ENCODE assay signal across 10 cellular contexts in genomic region chr12:57839996-57840395, GRCh38. TPM values are rescaled to one million over a fixed set of nuclear protein-coding genes. Genes with fewer than 3 reads are reported as not detected.
DNase-seq lines count a peak whose midpoint lies in the region; ATAC-seq, FAIRE-seq and TF ChIP-seq lines count a peak whose summit lies in the region.
"Had no signal": no experiment of that assay in that cellular context is flagged by ENCODE, and none has a peak within 500 bp of the region (broad histone marks: within the 10 kb centered on the region; RNA-seq: fewer than 3 reads in every experiment).

No MANE protein-coding gene starts in this region.

- H3K79me2 ChIP-seq in KMS-11 (ENCODE audit: insufficient read depth, low read depth): peaks cover 97% of the 10 kb centered on the region
- H3K79me2 ChIP-seq in K562 (ENCODE audit: control insufficient read depth, insufficient read depth, low read length): peaks cover 97% of the 10 kb centered on the region

- TF ChIP-seq EP300 in K562 (IDR thresholded peaks at IDR 0.05; ENCODE audit: low read length): no peak

- H3K27me3 ChIP-seq in AG04450 (ENCODE audit: control insufficient read depth, insufficient read depth, low read length): no peaks in the 10 kb centered on the region
- H3K27me3 ChIP-seq in KMS-11 (ENCODE audit: insufficient read depth, low read depth): no peaks in the 10 kb centered on the region
- no peaks in the 10 kb centered on the region for H3K27me3 ChIP-seq in K562 (ENCODE audit: control insufficient read depth in 2 of 2, insufficient read depth in 2 of 2, low read length in 2 of 2)

- DNase-seq in AG04450 (ENCODE audit: low read depth, low spot score) (no peak), K562 (ENCODE audit: extremely low read depth in 1 of 4, low spot score in 3 of 4) (no peak), HTR-8/SVneo (ENCODE audit: insufficient read length, low spot score) (no peak), NCI-H82 treated with DMSO at 0.1 percent for 48 hours (lab: John Stamatoyannopoulos, UW; ENCODE audit: unreplicated experiment) (no peak), GM19240 (ENCODE audit: insufficient read length, low spot score) (no peak)
- DNase-seq: activated CD4-positive, alpha-beta T cell treated with anti-CD3 and anti-CD28 coated beads, Interleukin-2, amount 50 U/mL, for 4 hours; PC-9 had no signal

- H3K36me3 ChIP-seq in KMS-11 (ENCODE audit: insufficient read depth): no peaks in the 10 kb centered on the region
- H3K36me3 ChIP-seq in K562 (ENCODE audit: control insufficient read depth, insufficient read depth, low read length): peaks cover 18% of the 10 kb centered on the region; the same call in 2 of the 3 replicates

- TF ChIP-seq CTCF in AG04450 (IDR thresholded peaks at IDR 0.05; ENCODE audit: low read depth, low read length) (no peak), KMS-11 (conservative IDR thresholded peaks at IDR 0.05; ENCODE audit: low read depth, low read length) (no peak), K562 (IDR thresholded peaks at IDR 0.05 in 2 of 3, conservative IDR thresholded peaks at IDR 0.05 in 1 of 3; ENCODE audit: insufficient read depth in 2 of 3, low read depth in 1 of 3, low read length in 3 of 3) (no peak), nephron (IDR thresholded peaks at IDR 0.05; ENCODE audit: unreplicated experiment in 3 of 3) (no peak)

- H3K27ac Mint-ChIP-seq in nephron: peak overlapping the region; percentile 97 to 98 (median 98)

- H2AFZ ChIP-seq in KMS-11 (ENCODE audit: low read depth) (no peak overlapping the region), K562 (ENCODE audit: low read depth, low read length) (no peak overlapping the region)
- H2AFZ ChIP-seq: PC-9 had no signal

- POLR2A ChIA-PET in AG04450 (lab: Yijun Ruan, JAX): no interaction called here
- POLR2A ChIA-PET in K562 (lab: Yijun Ruan, JAX): no interaction called here

- H3K9me1 ChIP-seq in K562 (ENCODE audit: control insufficient read depth, insufficient read depth, low read length): peaks cover 17% of the 10 kb centered on the region

- peak overlapping the region in 2 of 3 experiments; percentile 74 to 96 for H3K4me3 Mint-ChIP-seq in nephron

- H3K27me3 Mint-ChIP-seq in nephron (ENCODE audit: low read depth): no peaks in the 10 kb centered on the region

- CTCF ChIA-PET in AG04450 (lab: Charles Lee): no interaction called here
- CTCF ChIA-PET in K562 (lab: Yijun Ruan, JAX; ENCODE audit: low intra/inter-chr PET ratio): no interaction called here

- H3K9ac ChIP-seq in KMS-11 (no peak overlapping the region), K562 (ENCODE audit: insufficient read depth in 1 of 2, low read depth in 2 of 2, low read length in 2 of 2) (no peak overlapping the region)

- BruUV-seq in K562 (replicated peaks; lab: Mats Ljungman, UMichigan): no TSS peak

- FAIRE-seq in K562 (lab: Jason Lieb, UNC) (no peak), HTR-8/SVneo (lab: Jason Lieb, UNC) (no peak)

- H4K20me1 ChIP-seq in KMS-11 (ENCODE audit: insufficient read depth): peaks cover 45% of the 10 kb centered on the region
- peaks cover 92% of the 10 kb centered on the region for H4K20me1 ChIP-seq in K562 (replicated peaks; ENCODE audit: control insufficient read depth, insufficient read depth, low read length)

- H3K9me3 ChIP-seq in AG04450 (ENCODE audit: control insufficient read depth, insufficient read depth, low read length) (no peaks in the 10 kb centered on the region; the same call in 1 of the 2 replicates), K562 (replicated peaks; ENCODE audit: control insufficient read depth, insufficient read depth, low read depth, low read length) (no peaks in the 10 kb centered on the region)

- intact Hi-C loops in K562 (cut with micrococcal nuclease): no loop called here

- in situ Hi-C loops in K562 (cut with MboI): no loop called here

- H3K4me3 ChIP-seq in AG04450 (ENCODE audit: low read depth, low read length) (no peak overlapping the region), KMS-11 (IDR thresholded peaks at IDR 0.05; ENCODE audit: insufficient read depth, low read depth, low read length) (no peak overlapping the region), K562 (no peak overlapping the region)
- H3K4me3 ChIP-seq: PC-9 had no signal

- TF ChIP-seq POLR2A in K562 (conservative IDR thresholded peaks at IDR 0.05): no peak

- no peak for TF ChIP-seq RAD21 in K562 (CRISPR knock-in tag; conservative IDR thresholded peaks at IDR 0.05 in 1 of 2, IDR thresholded peaks at IDR 0.05 in 1 of 2)

- H3K4me1 ChIP-seq in KMS-11 (ENCODE audit: low read depth, poor library complexity, severe bottlenecking) (peaks cover 97% of the 10 kb centered on the region), K562 (replicated peaks in 1 of 2; ENCODE audit: control insufficient read depth in 2 of 2, insufficient read depth in 2 of 2, low read length in 2 of 2) (peaks cover 64 to 78% of the 10 kb centered on the region in 2 experiments)

- peak overlapping the region; percentile 11 for H3K27ac ChIP-seq in AG04450 (ENCODE audit: low read depth, low read length)
- peak overlapping the region; percentile 64; the same call in 1 of the 2 replicates for H3K27ac ChIP-seq in KMS-11
- H3K27ac ChIP-seq in K562 (ENCODE audit: extremely low read depth, low read depth, low read length): no peak overlapping the region
- H3K27ac ChIP-seq: PC-9 had no signal

- peaks cover 9% of the 10 kb centered on the region for H3K36me3 Mint-ChIP-seq in nephron (ENCODE audit: low read depth)

- H3K4me2 ChIP-seq in KMS-11: peak overlapping the region; percentile 76
- no peak overlapping the region; the same call in 1 of the 2 replicates for H3K4me2 ChIP-seq in K562 (ENCODE audit: insufficient read depth, low read length)
- H3K4me2 ChIP-seq: PC-9 had no signal

- 67% methylated on average over 5 of the region's 5 CpGs for WGBS in K562 (ENCODE audit: insufficient coverage, low coverage, missing lambda C conversion rate)

- peaks cover 88% of the 10 kb centered on the region for H3K4me1 Mint-ChIP-seq in nephron

- no peak for ATAC-seq in K562
- ATAC-seq in HG03354 (IDR thresholded peaks at IDR 0.05; ENCODE audit: poor library complexity, severe bottlenecking, unreplicated experiment): no peak

- H3K9me3 Mint-ChIP-seq in nephron: no peaks in the 10 kb centered on the region

RNA-seq across cellular contexts. Expression of gene CTDSP2, which starts 6.5 kb away (rescaled TPM):
- polyA plus RNA-seq in AG04450 (2011; rRNA removed): 292 and 305 TPM in 2 replicates
- polyA minus RNA-seq in AG04450 (2011; rRNA and poly(A)+ RNA removed): 367 and 414 TPM in 2 replicates
- total RNA-seq in K562 (2011; cell fraction: chromatin; rRNA removed; ENCODE audit: low replicate concordance): 89.2 and 157 TPM in 2 replicates
- 72.6 and 88.1 TPM in 2 replicates for total RNA-seq in K562 (2011; cell fraction: nucleolus; rRNA removed)
- total RNA-seq in K562 (2011; cell fraction: nucleoplasm; rRNA removed): 93.3 and 110 TPM in 2 replicates
- total RNA-seq in K562 (2014; rRNA removed): 42.0 and 60.5 TPM in 2 replicates
- total RNA-seq in K562 (2014; rRNA removed; fragmentation: Illumina TruSeq; extraction: Trizol): 46.6 and 47.7 TPM in 2 replicates
- 39.8 and 40.2 TPM in 2 replicates for total RNA-seq in K562 (2015; rRNA removed; fragmentation: Illumina TruSeq; extraction: Trizol)
- total RNA-seq in K562 (2021): 93.7 and 108 TPM in 2 replicates
- 87.2 and 94.7 TPM in 2 replicates for polyA plus RNA-seq in K562 (2011; rRNA removed)
- 115 and 117 TPM in 2 replicates for polyA plus RNA-seq in K562 (2011; cell fraction: cytosol; rRNA removed)
- polyA plus RNA-seq in K562 (2011; cell fraction: nucleus; rRNA removed): 128 and 133 TPM in 2 replicates
- polyA plus RNA-seq in K562 (2012): 83.4 and 116 TPM in 2 replicates
- polyA plus RNA-seq in K562 (2014; fragmentation: Illumina TruSeq; extraction: Trizol): 86.4 and 89.3 TPM in 2 replicates
- 10 to 100 TPM; 20.4 to 24.1 TPM for polyA plus RNA-seq in K562 (2014; fragmentation: Nextera tagmentation; extraction: Ambion mirVana)
- 62.5 and 64.5 TPM in 2 replicates for polyA plus RNA-seq in K562 (2014; rRNA removed)
- polyA minus RNA-seq in K562 (2011; rRNA and poly(A)+ RNA removed): 102 and 145 TPM in 2 replicates
- polyA minus RNA-seq in K562 (2011; cell fraction: cytosol; rRNA and poly(A)+ RNA removed): 85.8 and 88.5 TPM in 2 replicates
- polyA minus RNA-seq in K562 (2011; cell fraction: nucleus; rRNA and poly(A)+ RNA removed): 40.9 and 69.2 TPM in 2 replicates

RNA-seq across cellular contexts. Expression of gene AVIL, which starts 21.5 kb away (rescaled TPM):
- polyA plus RNA-seq in AG04450 (2011; rRNA removed): 3.5 and 4.7 TPM in 2 replicates
- 2.7 and 4.4 TPM in 2 replicates for polyA minus RNA-seq in AG04450 (2011; rRNA and poly(A)+ RNA removed)
- total RNA-seq in K562 (2011; cell fraction: chromatin; rRNA removed; ENCODE audit: low replicate concordance): 1.2 and 1.3 TPM in 2 replicates
- total RNA-seq in K562 (2011; cell fraction: nucleolus; rRNA removed): 0.39 and 0.83 TPM in 2 replicates
- total RNA-seq in K562 (2011; cell fraction: nucleoplasm; rRNA removed): 1.1 and 1.5 TPM in 2 replicates
- total RNA-seq in K562 (2014; rRNA removed): 0.05 and 0.24 TPM in 2 replicates
- total RNA-seq in K562 (2014; rRNA removed; fragmentation: Illumina TruSeq; extraction: Trizol): 0.16 and 0.22 TPM in 2 replicates
- 0.25 and 0.34 TPM in 2 replicates for total RNA-seq in K562 (2015; rRNA removed; fragmentation: Illumina TruSeq; extraction: Trizol)
- 0.27 and 0.33 TPM in 2 replicates for total RNA-seq in K562 (2021)
- polyA plus RNA-seq in K562 (2011; rRNA removed): 0.17 and 0.24 TPM in 2 replicates
- polyA plus RNA-seq in K562 (2011; cell fraction: cytosol; rRNA removed): 0.10 and 0.18 TPM in 2 replicates
- 0.55 and 0.97 TPM in 2 replicates for polyA plus RNA-seq in K562 (2011; cell fraction: nucleus; rRNA removed)
- 0.73 and 2.2 TPM in 2 replicates for polyA plus RNA-seq in K562 (2012)
- 0.39 TPM in 2 replicates for polyA plus RNA-seq in K562 (2014; fragmentation: Illumina TruSeq; extraction: Trizol)
- under 1 TPM; 0.24 to 0.36 TPM for polyA plus RNA-seq in K562 (2014; fragmentation: Nextera tagmentation; extraction: Ambion mirVana)
- 1.5 TPM in 1 of 2 replicates, not detected in the other for polyA plus RNA-seq in K562 (2014; rRNA removed)
- 0.18 and 0.27 TPM in 2 replicates for polyA minus RNA-seq in K562 (2011; rRNA and poly(A)+ RNA removed)
- not detected in 2 replicates for polyA minus RNA-seq in K562 (2011; cell fraction: cytosol; rRNA and poly(A)+ RNA removed)
- polyA minus RNA-seq in K562 (2011; cell fraction: nucleus; rRNA and poly(A)+ RNA removed): 0.27 and 0.89 TPM in 2 replicates

RNA-seq across cellular contexts. Expression of gene TSFM, which starts 57.4 kb away (rescaled TPM):
- polyA plus RNA-seq in AG04450 (2011; rRNA removed) (22.3 and 22.8 TPM in 2 replicates), K562 (2011; rRNA removed) (38.9 and 44.6 TPM in 2 replicates), K562 (2014; fragmentation: Illumina TruSeq; extraction: Trizol) (55.3 and 57.1 TPM in 2 replicates), K562 (2014; fragmentation: Nextera tagmentation; extraction: Ambion mirVana) (100 to 1,000 TPM; 166 to 198 TPM), K562 (2014; rRNA removed) (60.2 and 70.7 TPM in 2 replicates)
- polyA minus RNA-seq in AG04450 (2011; rRNA and poly(A)+ RNA removed): 6.1 and 7.0 TPM in 2 replicates
- total RNA-seq in K562 (2011; cell fraction: chromatin; rRNA removed; ENCODE audit: low replicate concordance): 19.9 and 28.1 TPM in 2 replicates
- total RNA-seq in K562 (2011; cell fraction: nucleolus; rRNA removed): 16.2 and 23.0 TPM in 2 replicates
- total RNA-seq in K562 (2011; cell fraction: nucleoplasm; rRNA removed): 21.9 and 30.2 TPM in 2 replicates
- total RNA-seq in K562 (2014; rRNA removed) (56.7 and 74.2 TPM in 2 replicates), K562 (2014; rRNA removed; fragmentation: Illumina TruSeq; extraction: Trizol) (48.1 and 56.4 TPM in 2 replicates), K562 (2015; rRNA removed; fragmentation: Illumina TruSeq; extraction: Trizol) (56.0 and 58.2 TPM in 2 replicates), K562 (2021) (62.4 and 62.6 TPM in 2 replicates)
- polyA plus RNA-seq in K562 (2011; cell fraction: cytosol; rRNA removed): 21.4 and 23.3 TPM in 2 replicates
- polyA plus RNA-seq in K562 (2011; cell fraction: nucleus; rRNA removed): 15.8 and 18.8 TPM in 2 replicates
- 34.8 and 50.5 TPM in 2 replicates for polyA plus RNA-seq in K562 (2012)
- polyA minus RNA-seq in K562 (2011; rRNA and poly(A)+ RNA removed): 11.8 and 13.0 TPM in 2 replicates
- 13.4 and 15.1 TPM in 2 replicates for polyA minus RNA-seq in K562 (2011; cell fraction: cytosol; rRNA and poly(A)+ RNA removed)
- 7.0 and 9.2 TPM in 2 replicates for polyA minus RNA-seq in K562 (2011; cell fraction: nucleus; rRNA and poly(A)+ RNA removed)
